In the genomic region with DNA sequence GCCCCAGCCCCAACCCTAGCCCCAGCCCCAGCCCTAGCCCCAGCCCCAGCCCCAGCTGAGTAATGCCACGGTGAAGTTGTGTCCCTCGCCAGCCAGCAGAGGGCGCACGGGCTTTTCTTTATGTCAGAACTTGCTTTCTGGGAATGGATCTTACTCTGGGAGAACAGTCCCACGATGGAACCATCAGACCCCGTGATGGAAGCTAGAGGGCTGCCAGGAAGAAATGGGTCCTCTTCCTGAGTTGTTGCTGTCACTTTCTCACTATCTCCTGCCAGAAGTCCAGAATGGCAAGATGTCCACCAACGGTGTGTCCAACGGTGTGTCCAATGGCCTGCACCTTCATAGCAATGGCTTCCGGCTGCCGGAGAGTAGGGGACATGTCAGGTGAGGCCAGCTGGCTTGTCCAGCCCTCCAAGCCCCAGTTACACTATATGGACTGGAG, we compare ENCODE assay signal across 8 cellular contexts. TPM values are rescaled to one million over a fixed set of nuclear protein-coding genes. Genes with fewer than 3 reads are reported as not detected.
DNase-seq lines count a peak whose midpoint lies in the region; ATAC-seq and TF ChIP-seq lines count a peak whose summit lies in the region.

No MANE protein-coding gene starts in this region.

- H3K4me3 ChIP-seq in BE2C (ENCODE audit: low read depth, low read length) (no peak overlapping the region), HEK293 (ENCODE audit: low read depth, low read length) (no peak overlapping the region), ovary (no peak overlapping the region), thoracic aorta (no peak overlapping the region)

- ATAC-seq in thoracic aorta (ENCODE audit: insufficient number of reproducible peaks, low FRiP score, low read depth) = no peak
- no peak for ATAC-seq in HG02973 (IDR thresholded peaks at IDR 0.05; ENCODE audit: unreplicated experiment)

- intact Hi-C loops in ovary (cut with DNase I) = loop anchor here in 3 of 4 donors (5.0 to 10.0 kb wide), 4 partner anchors 96 to 366 kb away; a partner anchor contains a TSS

- TF ChIP-seq CTCF in BE2C (IDR thresholded peaks at IDR 0.05; ENCODE audit: low read depth, low read length) = peak; percentile 61
- TF ChIP-seq CTCF in HEK293 (tag by site-specific recombination; IDR thresholded peaks at IDR 0.05) = 0 out of 2 replicates have a peak, but pooled peaks have one; percentile 17
- peak in 2 of 3 donors; percentile 33 to 50 for TF ChIP-seq CTCF in ovary (IDR thresholded peaks at IDR 0.05)
- peak; percentile 68 for TF ChIP-seq CTCF in thoracic aorta (IDR thresholded peaks at IDR 0.05)

- TF ChIP-seq POLR2A in ovary (IDR thresholded peaks at IDR 0.05) = no peak

- in situ Hi-C loops in SK-MEL-5 (cut with HindIII; ENCODE audit: low pct_unique_long_range_greater_than_20kb, low sequenced_read_pairs) = no loop called here

- no peak overlapping the region for H3K27ac ChIP-seq in HEK293 (ENCODE audit: extremely low read depth, low read depth, low read length)
- H3K27ac ChIP-seq in ovary = no peak overlapping the region
- no peak overlapping the region for H3K27ac ChIP-seq in thoracic aorta

- DNase-seq in BE2C = peak; percentile 69
- DNase-seq in SK-MEL-5 (ENCODE audit: low read depth, low spot score) = peak; percentile 62
- DNase-seq in activated naive CD4-positive, alpha-beta T cell (lab: John Stamatoyannopoulos, UW) = peak; percentile 22 to 67 (median 56)
- DNase-seq in globus pallidus (ENCODE audit: low spot score) = peak; percentile 43
- DNase-seq in ovary = peak; percentile 66 to 83 (median 76)
- peak; percentile 23 for DNase-seq in thoracic aorta (ENCODE audit: low spot score)

- no peaks in the 10 kb centered on the region for H3K9me3 ChIP-seq in BE2C
- no peaks in the 10 kb centered on the region for H3K9me3 ChIP-seq in HEK293 (ENCODE audit: control insufficient read depth, insufficient read depth, low read depth, low read length)
- H3K9me3 ChIP-seq in ovary = no peaks in the 10 kb centered on the region
- no peaks in the 10 kb centered on the region for H3K9me3 ChIP-seq in thoracic aorta

- 36 to 39% (median 38%) methylated on average over 10 of the region's 10 CpGs for whole genome bisulfite sequencing in ovary, 3 donors

- TF ChIP-seq EP300 in ovary (IDR thresholded peaks at IDR 0.05) = no peak

- no peaks in the 10 kb centered on the region for H3K27me3 ChIP-seq in BE2C
- H3K27me3 ChIP-seq in ovary = no peaks in the 10 kb centered on the region
- no peaks in the 10 kb centered on the region for H3K27me3 ChIP-seq in thoracic aorta (replicated peaks; ENCODE audit: insufficient read depth)

- peaks cover 16% of the 10 kb centered on the region for H3K4me1 ChIP-seq in BE2C
- no peaks in the 10 kb centered on the region for H3K4me1 ChIP-seq in HEK293 (ENCODE audit: control insufficient read depth, insufficient read depth, low read length)
- no peaks in the 10 kb centered on the region for H3K4me1 ChIP-seq in ovary (ENCODE audit: insufficient read depth)
- peaks cover 8 to 15% of the 10 kb centered on the region in 2 donors for H3K4me1 ChIP-seq in thoracic aorta (ENCODE audit: control insufficient read depth in 1 of 2, low read depth in 2 of 2)

- CTCF ChIA-PET in HEK293 (lab: Yijun Ruan, JAX) = interaction anchor here (0.6 to 9.8 kb wide), 55 partner anchors 8 to 373 kb away, joined by 3 to 202 read pairs (median 5); a partner anchor contains a TSS

- POLR2A ChIA-PET in HEK293 (lab: Yijun Ruan, JAX) = interaction anchor here (1.0 to 1.1 kb wide), 2 partner anchors 30 to 69 kb away, joined by 4 to 6 read pairs; no protein-coding TSS in a partner anchor

- H3K36me3 ChIP-seq in BE2C = no peaks in the 10 kb centered on the region
- H3K36me3 ChIP-seq in HEK293 (ENCODE audit: control insufficient read depth in 2 of 2, insufficient read depth in 1 of 2, low read length in 2 of 2) = peaks cover 0 to 88% of the 10 kb centered on the region in 2 experiments; a peak in 2 of 3 replicates
- H3K36me3 ChIP-seq in ovary = no peaks in the 10 kb centered on the region
- peaks cover 36% of the 10 kb centered on the region for H3K36me3 ChIP-seq in thoracic aorta

TF ChIP-seq in HEK293, 187 proteins besides CTCF, POLR2A, EP300 and RAD21:
- TF ChIP-seq, protein P1, sequence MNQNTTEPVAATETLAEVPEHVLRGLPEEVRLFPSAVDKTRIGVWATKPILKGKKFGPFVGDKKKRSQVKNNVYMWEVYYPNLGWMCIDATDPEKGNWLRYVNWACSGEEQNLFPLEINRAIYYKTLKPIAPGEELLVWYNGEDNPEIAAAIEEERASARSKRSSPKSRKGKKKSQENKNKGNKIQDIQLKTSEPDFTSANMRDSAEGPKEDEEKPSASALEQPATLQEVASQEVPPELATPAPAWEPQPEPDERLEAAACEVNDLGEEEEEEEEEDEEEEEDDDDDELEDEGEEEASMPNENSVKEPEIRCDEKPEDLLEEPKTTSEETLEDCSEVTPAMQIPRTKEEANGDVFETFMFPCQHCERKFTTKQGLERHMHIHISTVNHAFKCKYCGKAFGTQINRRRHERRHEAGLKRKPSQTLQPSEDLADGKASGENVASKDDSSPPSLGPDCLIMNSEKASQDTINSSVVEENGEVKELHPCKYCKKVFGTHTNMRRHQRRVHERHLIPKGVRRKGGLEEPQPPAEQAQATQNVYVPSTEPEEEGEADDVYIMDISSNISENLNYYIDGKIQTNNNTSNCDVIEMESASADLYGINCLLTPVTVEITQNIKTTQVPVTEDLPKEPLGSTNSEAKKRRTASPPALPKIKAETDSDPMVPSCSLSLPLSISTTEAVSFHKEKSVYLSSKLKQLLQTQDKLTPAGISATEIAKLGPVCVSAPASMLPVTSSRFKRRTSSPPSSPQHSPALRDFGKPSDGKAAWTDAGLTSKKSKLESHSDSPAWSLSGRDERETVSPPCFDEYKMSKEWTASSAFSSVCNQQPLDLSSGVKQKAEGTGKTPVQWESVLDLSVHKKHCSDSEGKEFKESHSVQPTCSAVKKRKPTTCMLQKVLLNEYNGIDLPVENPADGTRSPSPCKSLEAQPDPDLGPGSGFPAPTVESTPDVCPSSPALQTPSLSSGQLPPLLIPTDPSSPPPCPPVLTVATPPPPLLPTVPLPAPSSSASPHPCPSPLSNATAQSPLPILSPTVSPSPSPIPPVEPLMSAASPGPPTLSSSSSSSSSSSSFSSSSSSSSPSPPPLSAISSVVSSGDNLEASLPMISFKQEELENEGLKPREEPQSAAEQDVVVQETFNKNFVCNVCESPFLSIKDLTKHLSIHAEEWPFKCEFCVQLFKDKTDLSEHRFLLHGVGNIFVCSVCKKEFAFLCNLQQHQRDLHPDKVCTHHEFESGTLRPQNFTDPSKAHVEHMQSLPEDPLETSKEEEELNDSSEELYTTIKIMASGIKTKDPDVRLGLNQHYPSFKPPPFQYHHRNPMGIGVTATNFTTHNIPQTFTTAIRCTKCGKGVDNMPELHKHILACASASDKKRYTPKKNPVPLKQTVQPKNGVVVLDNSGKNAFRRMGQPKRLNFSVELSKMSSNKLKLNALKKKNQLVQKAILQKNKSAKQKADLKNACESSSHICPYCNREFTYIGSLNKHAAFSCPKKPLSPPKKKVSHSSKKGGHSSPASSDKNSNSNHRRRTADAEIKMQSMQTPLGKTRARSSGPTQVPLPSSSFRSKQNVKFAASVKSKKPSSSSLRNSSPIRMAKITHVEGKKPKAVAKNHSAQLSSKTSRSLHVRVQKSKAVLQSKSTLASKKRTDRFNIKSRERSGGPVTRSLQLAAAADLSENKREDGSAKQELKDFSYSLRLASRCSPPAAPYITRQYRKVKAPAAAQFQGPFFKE (tag by site-specific recombination; IDR thresholded peaks at IDR 0.05; ENCODE audit: borderline replicate concordance) = no peak
- peak; percentile 21; the same call in 1 of the 2 replicates for TF ChIP-seq ZNF654 (tag by site-specific recombination; IDR thresholded peaks at IDR 0.05; ENCODE audit: low read depth)

RNA-seq across cellular contexts. Expression of a gene that starts 25.2 kb away (rescaled TPM):
- 71.8 TPM for polyA plus RNA-seq in BE2C (2012; ENCODE audit: insufficient read depth, insufficient read length, low read depth)
- 38.0 and 38.1 TPM in 2 replicates for total RNA-seq in SK-MEL-5 (2014; rRNA removed; shearing (Covaris generic))
- polyA plus RNA-seq in SK-MEL-5 (2015; cell fraction: cytosol; rRNA removed) = 62.6 and 63.8 TPM in 2 replicates
- 51.3 and 59.8 TPM in 2 replicates for polyA plus RNA-seq in SK-MEL-5 (2015; cell fraction: nucleus; rRNA removed)
- 10 to 100 TPM; 12.9 to 52.5 (median 36.5) TPM for total RNA-seq in ovary
- polyA plus RNA-seq in ovary = 10 to 100 TPM; 14.8 to 50.8 TPM
- 10 to 100 TPM; 31.5 to 45.1 TPM for total RNA-seq in thoracic aorta

RNA-seq across cellular contexts. Expression of a gene that starts 45.0 kb away (rescaled TPM):
- polyA plus RNA-seq in BE2C (2012; ENCODE audit: insufficient read depth, insufficient read length, low read depth) = 0.88 TPM
- total RNA-seq in SK-MEL-5 (2014; rRNA removed; shearing (Covaris generic)) = not detected in 2 replicates
- not detected in 2 replicates for polyA plus RNA-seq in SK-MEL-5 (2015; cell fraction: cytosol; rRNA removed)
- 0.59 TPM in 1 of 2 replicates, not detected in the other for polyA plus RNA-seq in SK-MEL-5 (2015; cell fraction: nucleus; rRNA removed)
- 10 to 100 TPM in 1 of 7 donors, 1 to 10 TPM in 4, under 1 TPM in 2; 0.43 to 20.9 (median 3.4) TPM for total RNA-seq in ovary
- polyA plus RNA-seq in ovary = 1 to 10 TPM in 1 of 2 donors, under 1 TPM in 1; 0.15 to 1.4 TPM
- 1 to 10 TPM; 4.1 to 5.5 TPM for total RNA-seq in thoracic aorta

Comparison
In these comparisons a context has a peak if more than half of its experiments do, and no peak if none do; other contexts are left out.
1. DNase-seq: peak in every context shown above with its lines; median percentile 76 in ovary; 69 in BE2C; 62 in SK-MEL-5; 56 in activated naive CD4-positive, alpha-beta T cell; 43 in globus pallidus; 23 in thoracic aorta.
2. CTCF ChIP-seq: peak in every context shown above with its lines; median percentile 68 in thoracic aorta; 61 in BE2C; 42 in ovary; 17 in HEK293.